ENCODE assay signal across 9 cellular contexts in genomic region chr11:115759622-115760527, GRCh38.
DNase-seq lines count a peak whose midpoint lies in the region; ATAC-seq and TF ChIP-seq lines count a peak whose summit lies in the region.
"Had no signal": no experiment of that assay in that cellular context is flagged by ENCODE, and none has a peak within 500 bp of the region (broad histone marks: within the 10 kb centered on the region; RNA-seq: fewer than 3 reads in every experiment).

No MANE protein-coding gene starts in this region.

- H3K27me3 ChIP-seq in SJCRH30: no peaks in the 10 kb centered on the region

- DNase-seq in GM13976 (ENCODE audit: low spot score) (peak; percentile 32), anterior cingulate cortex (lab: John Stamatoyannopoulos, UW) (peak in 34 of 58 donors; percentile 8 to 62 (median 26)), iPS-NIHi7 (ENCODE audit: extremely low spot score) (peak; percentile 54), sciatic nerve (ENCODE audit: low spot score) (peak; percentile 76), SJCRH30 (no peak), NCI-H345 (lab: John Stamatoyannopoulos, UW) (no peak), NCI-H226 (no peak)
- DNase-seq: dermis blood vessel endothelial cell had no signal

- H3K4me1 ChIP-seq in SJCRH30: no peaks in the 10 kb centered on the region

- no peak overlapping the region for H3K4me3 ChIP-seq in SJCRH30

- no peaks in the 10 kb centered on the region for H3K36me3 ChIP-seq in SJCRH30

- ATAC-seq in sciatic nerve: peak; percentile 68
- ATAC-seq in HG03135 (IDR thresholded peaks at IDR 0.05; ENCODE audit: unreplicated experiment): no peak

- no peaks in the 10 kb centered on the region for H3K9me3 ChIP-seq in SJCRH30 (replicated peaks)

- intact Hi-C loops in sciatic nerve (cut with DNase I): no loop called here

- no peak for TF ChIP-seq CTCF in GM13976 (IDR thresholded peaks at IDR 0.05; ENCODE audit: borderline replicate concordance, control extremely low read depth, extremely low read depth, insufficient read depth, missing control alignments)

- no peak overlapping the region for H3K27ac ChIP-seq in SJCRH30

- in situ Hi-C loops in GM13976 (cut with MboI; ENCODE audit: low sequenced_read_pairs, unreplicated experiment): no loop called here

Comparison
In these comparisons a context has a peak if more than half of its experiments do, and no peak if none do; other contexts are left out.
1. DNase-seq: peak in GM13976 (single experiment), anterior cingulate cortex (34 of 58), iPS-NIHi7 (single experiment) and sciatic nerve (single experiment); none in SJCRH30 (0 of 2), NCI-H345 (single experiment) and NCI-H226 (single experiment).